Comparison of ENCODE assay signal across 1 cellular context in genomic region chr7:32670105-32670504, GRCh38.
TF ChIP-seq lines count a peak whose summit lies in the region.

No MANE protein-coding gene starts in this region.

TF ChIP-seq in HepG2, 621 proteins besides CTCF, POLR2A, EP300 and RAD21 (continued from another document):
- no peak for TF ChIP-seq PBX2 (CRISPR knock-in tag; IDR thresholded peaks at IDR 0.05)
- peak; percentile 76; the same call in 1 of the 2 replicates for TF ChIP-seq RCOR2 (CRISPR knock-in tag; IDR thresholded peaks at IDR 0.05)
- no peak for TF ChIP-seq ZNF816 (CRISPR knock-in tag; IDR thresholded peaks at IDR 0.05; ENCODE audit: borderline replicate concordance)
- no peak for TF ChIP-seq ZNF530 (CRISPR knock-in tag; IDR thresholded peaks at IDR 0.05; ENCODE audit: low read depth)
- peak; percentile 19; the same call in 1 of the 2 replicates for TF ChIP-seq GATA4 (IDR thresholded peaks at IDR 0.05; ENCODE audit: borderline replicate concordance, low read depth)
- TF ChIP-seq BRD4 (CRISPR knock-in tag; IDR thresholded peaks at IDR 0.05): peak; percentile 48; the same call in 1 of the 2 replicates
- no peak for TF ChIP-seq CSRNP2 (CRISPR knock-in tag; conservative IDR thresholded peaks at IDR 0.05; ENCODE audit: low read depth)
- TF ChIP-seq ZFP62 (CRISPR knock-in tag; IDR thresholded peaks at IDR 0.05): no peak
- no peak for TF ChIP-seq ZNF841 (CRISPR knock-in tag; IDR thresholded peaks at IDR 0.05; ENCODE audit: borderline replicate concordance)
- no peak for TF ChIP-seq ZBTB3 (CRISPR knock-in tag; IDR thresholded peaks at IDR 0.05; ENCODE audit: borderline replicate concordance, low read depth)
- TF ChIP-seq ZNF674 (CRISPR knock-in tag; IDR thresholded peaks at IDR 0.05; ENCODE audit: low read depth): no peak
